ENCODE assay signal across 9 cellular contexts in genomic region chr1:155218854-155219591, GRCh38. TPM values are rescaled to one million over a fixed set of nuclear protein-coding genes. Genes with fewer than 3 reads are reported as not detected.
DNase-seq lines count a peak whose midpoint lies in the region; ATAC-seq, FAIRE-seq and TF ChIP-seq lines count a peak whose summit lies in the region.
"Had no signal": no experiment of that assay in that cellular context is flagged by ENCODE, and none has a peak within 500 bp of the region (broad histone marks: within the 10 kb centered on the region; RNA-seq: fewer than 3 reads in every experiment).

No MANE protein-coding gene starts in this region.

- ATAC-seq in GM19397 (IDR thresholded peaks at IDR 0.05; ENCODE audit: unreplicated experiment), result no peak
- no peak for ATAC-seq in HG02588 (IDR thresholded peaks at IDR 0.05; ENCODE audit: unreplicated experiment)

- DNase-seq in NCI-H748 treated with DMSO at 0.1 percent for 48 hours (lab: John Stamatoyannopoulos, UW), result peak; percentile 60
- peak in 53 of 61 donors; percentile 7 to 93 (median 56) for DNase-seq in caudate nucleus (lab: John Stamatoyannopoulos, UW)
- DNase-seq in kidney, result no peak
- DNase-seq in substantia nigra (lab: John Stamatoyannopoulos, UW), result peak in 41 of 49 donors; percentile 8 to 76 (median 42)

- H3K4me1 ChIP-seq in ES-I3 (ENCODE audit: insufficient read depth, low read length) (peaks cover under 1% of the 10 kb centered on the region; the same call in 1 of the 2 replicates), kidney (ENCODE audit: control insufficient read depth in 1 of 2, insufficient read depth in 1 of 2, low read depth in 1 of 2, low read length in 2 of 2) (peaks cover 0 to 7% of the 10 kb centered on the region in 2 donors)

- no peak for FAIRE-seq in kidney (lab: Jason Lieb, UNC)
- FAIRE-seq: colon had no signal

- H3K36me3 ChIP-seq in ES-I3 (ENCODE audit: insufficient read depth, low read length) (no peaks in the 10 kb centered on the region), kidney (ENCODE audit: control insufficient read depth in 1 of 2, insufficient read depth in 2 of 2, low read length in 2 of 2) (peaks cover 0 to 2% of the 10 kb centered on the region in 2 donors)

- intact Hi-C loops in kidney (cut with DNase I), result no loop called here

- peak overlapping the region; percentile 32; the same call in 1 of the 2 replicates for H3K9ac ChIP-seq in ES-I3 (ENCODE audit: low read depth, low read length)
- no peak overlapping the region for H3K9ac ChIP-seq in kidney (ENCODE audit: low read length in 2 of 2)

- H3K27ac ChIP-seq in 22Rv1 (peak overlapping the region; percentile 56), caudate nucleus (ENCODE audit: low read depth, low read length) (no peak overlapping the region), kidney (ENCODE audit: low read depth in 2 of 2, low read length in 2 of 2) (no peak overlapping the region), substantia nigra (ENCODE audit: low read depth, low read length, poor library complexity, severe bottlenecking) (peak overlapping the region; percentile 46)

- H3K9me3 ChIP-seq in ES-I3 (ENCODE audit: control insufficient read depth, insufficient read depth, low read length) (no peaks in the 10 kb centered on the region), kidney (ENCODE audit: control insufficient read depth in 1 of 2, low read length in 2 of 2) (no peaks in the 10 kb centered on the region)

- H3K4me3 ChIP-seq in kidney (ENCODE audit: low read length in 2 of 2), result peak overlapping the region; percentile 54 to 62

- TF ChIP-seq CTCF in 22Rv1 (IDR thresholded peaks at IDR 0.05) (no peak), kidney (IDR thresholded peaks at IDR 0.05; ENCODE audit: borderline replicate concordance, extremely low read depth, insufficient read depth) (no peak)

RNA-seq across cellular contexts. Expression of gene MTX1, which starts 10.5 kb away (rescaled TPM):
- total RNA-seq in kidney, result 38.8 TPM
- polyA plus RNA-seq in kidney (ENCODE audit: insufficient read depth, low read depth, low replicate concordance), result 86.9 TPM

RNA-seq across cellular contexts. Expression of gene THBS3, which starts 11.3 kb away (rescaled TPM):
- total RNA-seq in kidney, result 33.0 TPM
- 21.4 TPM for polyA plus RNA-seq in kidney (ENCODE audit: insufficient read depth, low read depth, low replicate concordance)

RNA-seq across cellular contexts. Expression of gene ENTREP3, which starts 36.3 kb away (rescaled TPM):
- 22.8 TPM for total RNA-seq in kidney
- polyA plus RNA-seq in kidney (ENCODE audit: insufficient read depth, low read depth, low replicate concordance), result 19.8 TPM

RNA-seq across cellular contexts. Expression of gene SCAMP3, which starts 43.1 kb away (rescaled TPM):
- total RNA-seq in kidney, result 66.7 TPM
- 89.1 TPM for polyA plus RNA-seq in kidney (ENCODE audit: insufficient read depth, low read depth, low replicate concordance)

RNA-seq across cellular contexts. Expression of gene TRIM46, which starts 45.4 kb away (rescaled TPM):
- 2.1 TPM for total RNA-seq in kidney
- polyA plus RNA-seq in kidney (ENCODE audit: insufficient read depth, low read depth, low replicate concordance), result 0.28 TPM

Comparison
In these comparisons a context has a peak if more than half of its experiments do, and no peak if none do; other contexts are left out.
1. H3K27ac ChIP-seq: peak in 22Rv1 (single experiment) and substantia nigra (single experiment); none in caudate nucleus (single experiment) and kidney (0 of 2).